ENCODE assay signal across 10 cellular contexts in genomic region chr1:223727541-223727940, GRCh38. TPM values are rescaled to one million over a fixed set of nuclear protein-coding genes. Genes with fewer than 3 reads are reported as not detected.
DNase-seq lines count a peak whose midpoint lies in the region; ATAC-seq, FAIRE-seq and TF ChIP-seq lines count a peak whose summit lies in the region.
"Had no signal": no experiment of that assay in that cellular context is flagged by ENCODE, and none has a peak within 500 bp of the region (broad histone marks: within the 10 kb centered on the region; RNA-seq: fewer than 3 reads in every experiment).

No MANE protein-coding gene starts in this region.

- CTCF ChIA-PET in K562 (lab: Yijun Ruan, JAX; ENCODE audit: low intra/inter-chr PET ratio): no interaction called here

- H3K4me2 ChIP-seq in K562 (ENCODE audit: insufficient read depth, low read length): no peak overlapping the region
- H3K4me2 ChIP-seq in Karpas-422 (ENCODE audit: low read depth, low read length, poor library complexity, severe bottlenecking): no peak overlapping the region

- H3K9me3 Mint-ChIP-seq in activated CD4-positive, alpha-beta T cell treated with anti-CD3 and anti-CD28 coated beads, Interleukin-2, amount 10 ng/mL, durations not matched to agents 24 days and 14 days: no peaks in the 10 kb centered on the region
- no peaks in the 10 kb centered on the region for H3K9me3 Mint-ChIP-seq in memory B cell

- peak overlapping the region; percentile 32 for H3K27ac Mint-ChIP-seq in activated CD4-positive, alpha-beta T cell treated with anti-CD3 and anti-CD28 coated beads, Interleukin-2, amount 10 ng/mL, durations not matched to agents 24 days and 14 days
- H3K27ac Mint-ChIP-seq in memory B cell: peak overlapping the region; percentile 77

- H3K4me1 Mint-ChIP-seq in activated CD4-positive, alpha-beta T cell treated with anti-CD3 and anti-CD28 coated beads, Interleukin-2, amount 10 ng/mL, durations not matched to agents 24 days and 14 days: peaks cover 64% of the 10 kb centered on the region
- H3K4me1 Mint-ChIP-seq in memory B cell: peaks cover 40% of the 10 kb centered on the region

- in situ Hi-C loops in K562 (cut with MboI): no loop called here

- H4K20me1 ChIP-seq in K562 (replicated peaks; ENCODE audit: control insufficient read depth, insufficient read depth, low read length) (no peaks in the 10 kb centered on the region), Karpas-422 (ENCODE audit: insufficient read depth, low read depth, low read length) (no peaks in the 10 kb centered on the region)

- WGBS in K562 (ENCODE audit: insufficient coverage, low coverage, missing lambda C conversion rate): 83% methylated on average over 3 of the region's 4 CpGs
- 59 to 62% methylated on average over 4 of the region's 4 CpGs for WGBS in tibial nerve, 2 donors

- H3K36me3 ChIP-seq in K562 (ENCODE audit: control insufficient read depth, insufficient read depth, low read length) (peaks cover 54% of the 10 kb centered on the region; the same call in 2 of the 3 replicates), tibial nerve (peaks cover 0 to 29% (median 0%) of the 10 kb centered on the region in 3 donors), Karpas-422 (ENCODE audit: insufficient read depth, low read length) (no peaks in the 10 kb centered on the region)

- H3K9me2 ChIP-seq in Karpas-422 (replicated peaks; ENCODE audit: insufficient read depth, low read length): no peaks in the 10 kb centered on the region

- H2AFZ ChIP-seq in K562 (ENCODE audit: low read depth, low read length) (no peak overlapping the region), Karpas-422 (ENCODE audit: low read length) (no peak overlapping the region)

- TF ChIP-seq EP300 in K562 (IDR thresholded peaks at IDR 0.05; ENCODE audit: low read length) (no peak), tibial nerve (IDR thresholded peaks at IDR 0.05) (no peak)

- ATAC-seq in K562 (no peak), memory B cell (ENCODE audit: low read depth) (no peak)

- H3K79me2 ChIP-seq in K562 (ENCODE audit: control insufficient read depth, insufficient read depth, low read length) (peaks cover 27% of the 10 kb centered on the region), Karpas-422 (ENCODE audit: low read length) (no peaks in the 10 kb centered on the region)

- H3K27me3 ChIP-seq in K562 (ENCODE audit: control insufficient read depth in 2 of 2, insufficient read depth in 2 of 2, low read length in 2 of 2) (no peaks in the 10 kb centered on the region), tibial nerve (no peaks in the 10 kb centered on the region), Karpas-422 (ENCODE audit: low read length) (no peaks in the 10 kb centered on the region; the same call in 1 of the 2 replicates)

- peaks cover 63% of the 10 kb centered on the region for H3K36me3 Mint-ChIP-seq in activated CD4-positive, alpha-beta T cell treated with anti-CD3 and anti-CD28 coated beads, Interleukin-2, amount 10 ng/mL, durations not matched to agents 24 days and 14 days (ENCODE audit: low read depth)
- peaks cover 30% of the 10 kb centered on the region for H3K36me3 Mint-ChIP-seq in memory B cell

- H3K9me1 ChIP-seq in K562 (ENCODE audit: control insufficient read depth, insufficient read depth, low read length): no peaks in the 10 kb centered on the region

- H3K4me1 ChIP-seq in K562 (replicated peaks in 1 of 2; ENCODE audit: control insufficient read depth in 2 of 2, insufficient read depth in 2 of 2, low read length in 2 of 2): peaks cover 22 to 38% of the 10 kb centered on the region in 2 experiments
- peaks cover 0 to 65% (median 39%) of the 10 kb centered on the region in 4 donors for H3K4me1 ChIP-seq in tibial nerve
- no peaks in the 10 kb centered on the region for H3K4me1 ChIP-seq in Karpas-422 (ENCODE audit: low read length)

- TF ChIP-seq CTCF in K562 (IDR thresholded peaks at IDR 0.05 in 2 of 3, conservative IDR thresholded peaks at IDR 0.05 in 1 of 3; ENCODE audit: insufficient read depth in 2 of 3, low read depth in 1 of 3, low read length in 3 of 3) (no peak), tibial nerve (IDR thresholded peaks at IDR 0.05) (no peak)

- H3K9ac ChIP-seq in K562 (ENCODE audit: insufficient read depth in 1 of 2, low read depth in 2 of 2, low read length in 2 of 2): no peak overlapping the region
- H3K9ac ChIP-seq in Karpas-422 (ENCODE audit: low read length): no peak overlapping the region

- no peak for TF ChIP-seq POLR2A in K562 (conservative IDR thresholded peaks at IDR 0.05)
- TF ChIP-seq POLR2A in tibial nerve (IDR thresholded peaks at IDR 0.05): no peak

- no peak for DNase-seq in activated CD4-positive, alpha-beta T cell treated with anti-CD3 and anti-CD28 coated beads, Interleukin-2, amount 10 ng/mL, durations not matched to agents 24 days and 14 days
- DNase-seq in activated CD4-positive, alpha-beta T cell treated with anti-CD3 and anti-CD28 coated beads for 1 hour: no peak
- DNase-seq in K562 (ENCODE audit: extremely low read depth in 1 of 4, low spot score in 3 of 4) (no peak), memory B cell (ENCODE audit: low spot score in 2 of 2) (no peak), tibial nerve (ENCODE audit: low spot score in 2 of 2) (no peak), Karpas-422 (no peak), HT-29 (ENCODE audit: low spot score) (no peak)
- DNase-seq in effector CD8-positive, alpha-beta T cell (lab: John Stamatoyannopoulos, UW): no peak
- DNase-seq: head of caudate nucleus had no signal

- H3K27me3 Mint-ChIP-seq in activated CD4-positive, alpha-beta T cell treated with anti-CD3 and anti-CD28 coated beads, Interleukin-2, amount 10 ng/mL, durations not matched to agents 24 days and 14 days: no peaks in the 10 kb centered on the region
- H3K27me3 Mint-ChIP-seq in memory B cell: no peaks in the 10 kb centered on the region

- no peak for FAIRE-seq in K562 (lab: Jason Lieb, UNC)
- FAIRE-seq: A204.1 had no signal

- H3K27ac ChIP-seq in K562 (ENCODE audit: extremely low read depth, low read depth, low read length) (no peak overlapping the region), tibial nerve (peak overlapping the region; percentile 19 to 93 (median 54)), Karpas-422 (ENCODE audit: low read length) (no peak overlapping the region)

- TF ChIP-seq RAD21 in K562 (CRISPR knock-in tag; conservative IDR thresholded peaks at IDR 0.05 in 1 of 2, IDR thresholded peaks at IDR 0.05 in 1 of 2): no peak

- H3K9me3 ChIP-seq in K562 (replicated peaks; ENCODE audit: control insufficient read depth, insufficient read depth, low read depth, low read length): no peaks in the 10 kb centered on the region
- H3K9me3 ChIP-seq in tibial nerve: no peaks in the 10 kb centered on the region
- no peaks in the 10 kb centered on the region for H3K9me3 ChIP-seq in Karpas-422 (ENCODE audit: low read length)

- H3K4me3 Mint-ChIP-seq in activated CD4-positive, alpha-beta T cell treated with anti-CD3 and anti-CD28 coated beads, Interleukin-2, amount 10 ng/mL, durations not matched to agents 24 days and 14 days: no peak overlapping the region
- H3K4me3 Mint-ChIP-seq in memory B cell: no peak overlapping the region

- intact Hi-C loops in activated CD4-positive, alpha-beta T cell treated with anti-CD3 and anti-CD28 coated beads, Interleukin-2, amount 10 ng/mL, durations not matched to agents 24 days and 14 days (cut with micrococcal nuclease): loop anchor here (2.0 kb wide), 1 partner anchor 21 kb away; no protein-coding TSS in a partner anchor
- intact Hi-C loops in K562 (cut with micrococcal nuclease): loop anchor here (5.0 kb wide), 1 partner anchor 1990 kb away; no protein-coding TSS in a partner anchor

- POLR2A ChIA-PET in K562 (lab: Yijun Ruan, JAX): interaction anchor here (0.7 to 2.4 kb wide), 5 partner anchors 9 to 88 kb away, joined by 3 to 9 read pairs (median 8); no protein-coding TSS in a partner anchor

- H3K4me3 ChIP-seq in K562 (no peak overlapping the region), tibial nerve (no peak overlapping the region), Karpas-422 (ENCODE audit: low read length) (no peak overlapping the region)

- no TSS peak for BruUV-seq in K562 (replicated peaks; lab: Mats Ljungman, UMichigan)

RNA-seq across cellular contexts. Expression of gene CAPN2, which starts 15.2 kb away (rescaled TPM):
- total RNA-seq in activated CD4-positive, alpha-beta T cell treated with anti-CD3 and anti-CD28 coated beads, Interleukin-2, amount 10 ng/mL, durations not matched to agents 24 days and 14 days: 69.6 and 73.1 TPM in 2 replicates
- total RNA-seq in K562 (2011; cell fraction: chromatin; rRNA removed; ENCODE audit: low replicate concordance): 180 and 218 TPM in 2 replicates
- 119 and 120 TPM in 2 replicates for total RNA-seq in K562 (2011; cell fraction: nucleolus; rRNA removed)
- 132 and 165 TPM in 2 replicates for total RNA-seq in K562 (2011; cell fraction: nucleoplasm; rRNA removed)
- total RNA-seq in K562 (2014; rRNA removed) (116 and 157 TPM in 2 replicates), K562 (2014; rRNA removed; fragmentation: Illumina TruSeq; extraction: Trizol) (80.4 and 84.2 TPM in 2 replicates), K562 (2015; rRNA removed; fragmentation: Illumina TruSeq; extraction: Trizol) (86.8 and 87.7 TPM in 2 replicates), K562 (2021) (94.8 and 101 TPM in 2 replicates), tibial nerve (100 to 1,000 TPM; 160 to 207 (median 177) TPM)
- polyA plus RNA-seq in K562 (2011; rRNA removed) (113 and 120 TPM in 2 replicates), K562 (2014; fragmentation: Illumina TruSeq; extraction: Trizol) (92.6 and 102 TPM in 2 replicates), K562 (2014; fragmentation: Nextera tagmentation; extraction: Ambion mirVana) (10 to 100 TPM; 24.6 to 28.5 TPM), K562 (2014; rRNA removed) (106 and 124 TPM in 2 replicates)
- 55.7 and 58.0 TPM in 2 replicates for polyA plus RNA-seq in K562 (2011; cell fraction: cytosol; rRNA removed)
- polyA plus RNA-seq in K562 (2011; cell fraction: nucleus; rRNA removed): 254 and 312 TPM in 2 replicates
- 81.1 and 119 TPM in 2 replicates for polyA plus RNA-seq in K562 (2012)
- polyA minus RNA-seq in K562 (2011; rRNA and poly(A)+ RNA removed): 114 and 116 TPM in 2 replicates
- polyA minus RNA-seq in K562 (2011; cell fraction: cytosol; rRNA and poly(A)+ RNA removed): 68.3 and 82.5 TPM in 2 replicates
- polyA minus RNA-seq in K562 (2011; cell fraction: nucleus; rRNA and poly(A)+ RNA removed): 63.0 and 87.3 TPM in 2 replicates
- not detected in 2 replicates for total RNA-seq in Karpas-422 (2014; rRNA removed; shearing (Covaris generic); ENCODE audit: low replicate concordance)
- total RNA-seq in HT-29 (2014; rRNA removed; shearing (Covaris generic)): 101 and 121 TPM in 2 replicates

Comparison
In these comparisons a context has a peak if more than half of its experiments do, and no peak if none do; other contexts are left out.
1. H3K27ac ChIP-seq: peak in tibial nerve (4 of 4); none in K562 (single experiment) and Karpas-422 (single experiment).
2. RNA of gene CAPN2, which starts 15.2 kb away (total RNA-seq): 160 to 207 TPM in tibial nerve, 101 to 121 TPM in HT-29, 80.4 to 218 TPM in K562 and 69.6 to 73.1 TPM in activated CD4-positive, alpha-beta T cell treated with anti-CD3 and anti-CD28 coated beads, Interleukin-2, amount 10 ng/mL, durations not matched to agents 24 days and 14 days; not detected in Karpas-422; every median in the first group is over 10 times any median in the second.